ENCODE assay signal across 14 cellular contexts in the genomic region with DNA sequence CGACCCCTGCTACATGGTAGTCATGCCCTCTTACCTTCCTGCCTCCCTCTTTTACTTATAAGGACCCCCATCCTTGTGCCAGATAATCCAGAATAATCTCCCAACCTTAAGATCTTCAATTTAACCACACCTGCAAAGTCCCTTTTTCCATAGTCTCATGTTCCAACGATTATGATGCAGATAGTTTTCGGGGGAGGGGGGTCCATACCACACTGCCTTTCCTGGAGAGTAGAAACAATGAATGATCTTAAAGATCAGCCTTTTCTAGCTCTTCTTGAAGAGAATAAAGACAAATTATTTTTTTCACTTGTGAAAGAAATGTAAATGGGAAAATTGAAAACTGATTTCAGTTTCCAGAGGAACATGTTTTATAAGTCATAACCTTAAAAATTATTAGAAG. TPM values are rescaled to one million over a fixed set of nuclear protein-coding genes. Genes with fewer than 3 reads are reported as not detected.
DNase-seq lines count a peak whose midpoint lies in the region; ATAC-seq and TF ChIP-seq lines count a peak whose summit lies in the region.
"Had no signal": no experiment of that assay in that cellular context is flagged by ENCODE, and none has a peak within 500 bp of the region (broad histone marks: within the 10 kb centered on the region; RNA-seq: fewer than 3 reads in every experiment).

No MANE protein-coding gene starts in this region.

- H3K9me3 ChIP-seq in HUES64 (ENCODE audit: insufficient read depth, low read depth, low read length): no peaks in the 10 kb centered on the region
- H3K9me3 ChIP-seq in endodermal cell (ENCODE audit: control insufficient read depth, low read length): no peaks in the 10 kb centered on the region
- no peaks in the 10 kb centered on the region for H3K9me3 ChIP-seq in upper lobe of right lung
- H3K9me3 ChIP-seq: BLaER1 treated with 17β-estradiol and CSF1 and Interleukin-3, amounts not matched to agents 10 nM and 100 nM had no signal

- H3K4me3 ChIP-seq in H7 (ENCODE audit: insufficient read depth, low read depth, low read length) (no peak overlapping the region), HUES64 (ENCODE audit: low read length) (no peak overlapping the region), endodermal cell (ENCODE audit: low read length) (no peak overlapping the region), upper lobe of right lung (no peak overlapping the region)
- H3K4me3 ChIP-seq: BLaER1 treated with 17β-estradiol and CSF1 and Interleukin-3, amounts not matched to agents 10 nM and 100 nM had no signal

- no peaks in the 10 kb centered on the region for H3K36me3 ChIP-seq in H7 (replicated peaks; ENCODE audit: control insufficient read depth, insufficient read depth, low read length)
- H3K36me3 ChIP-seq in HUES64 (ENCODE audit: insufficient read depth, low read length): no peaks in the 10 kb centered on the region
- no peaks in the 10 kb centered on the region for H3K36me3 ChIP-seq in endodermal cell (ENCODE audit: control insufficient read depth, insufficient read depth, low read length)
- H3K36me3 ChIP-seq in upper lobe of right lung: no peaks in the 10 kb centered on the region
- H3K36me3 ChIP-seq: BLaER1 treated with 17β-estradiol and CSF1 and Interleukin-3, amounts not matched to agents 10 nM and 100 nM had no signal

- H3K36me3 Mint-ChIP-seq in endodermal cell (ENCODE audit: low read depth) (peaks cover 10% of the 10 kb centered on the region), nephron (ENCODE audit: low read depth) (no peaks in the 10 kb centered on the region)
- H3K36me3 Mint-ChIP-seq in stimulated activated effector memory CD8-positive, alpha-beta T cell treated with anti-CD3 and anti-CD28 coated beads, Interleukin-12 subunit alpha, Interleukin-12 subunit beta, amount 100 ng/mL, for 72 hours: peaks cover 14% of the 10 kb centered on the region

- H3K27ac Mint-ChIP-seq in endodermal cell (peak overlapping the region; percentile 62), nephron (peak overlapping the region in 2 of 3 experiments; percentile 22 to 44)
- no peak overlapping the region for H3K27ac Mint-ChIP-seq in stimulated activated effector memory CD8-positive, alpha-beta T cell treated with anti-CD3 and anti-CD28 coated beads, Interleukin-12 subunit alpha, Interleukin-12 subunit beta, amount 100 ng/mL, for 72 hours
- H3K27ac Mint-ChIP-seq: B cell; CD8-positive, alpha-beta T cell had no signal

- no peaks in the 10 kb centered on the region for H3K27me3 Mint-ChIP-seq in endodermal cell (ENCODE audit: insufficient read depth)
- no peaks in the 10 kb centered on the region for H3K27me3 Mint-ChIP-seq in nephron (ENCODE audit: low read depth)
- H3K27me3 Mint-ChIP-seq: B cell had no signal

- H3K4me3 Mint-ChIP-seq in endodermal cell (no peak overlapping the region), nephron (peak overlapping the region in 1 of 3 experiments; percentile 9)
- H3K4me3 Mint-ChIP-seq in stimulated activated effector memory CD8-positive, alpha-beta T cell treated with anti-CD3 and anti-CD28 coated beads, Interleukin-12 subunit alpha, Interleukin-12 subunit beta, amount 100 ng/mL, for 72 hours: no peak overlapping the region
- H3K4me3 Mint-ChIP-seq: B cell; CD8-positive, alpha-beta T cell had no signal

- H3K27ac ChIP-seq in HUES64 (ENCODE audit: low read depth, low read length): peak overlapping the region; percentile 66
- no peak overlapping the region for H3K27ac ChIP-seq in endodermal cell (ENCODE audit: low read depth, low read length)
- no peak overlapping the region for H3K27ac ChIP-seq in upper lobe of right lung
- H3K27ac ChIP-seq: BLaER1 treated with 17β-estradiol and CSF1 and Interleukin-3, amounts not matched to agents 10 nM and 100 nM had no signal

- peaks cover 16% of the 10 kb centered on the region for H3K4me1 Mint-ChIP-seq in endodermal cell
- peaks cover 39% of the 10 kb centered on the region for H3K4me1 Mint-ChIP-seq in nephron
- peaks cover 9% of the 10 kb centered on the region for H3K4me1 Mint-ChIP-seq in stimulated activated effector memory CD8-positive, alpha-beta T cell treated with anti-CD3 and anti-CD28 coated beads, Interleukin-12 subunit alpha, Interleukin-12 subunit beta, amount 100 ng/mL, for 72 hours

- DNase-seq in H7 (peak; percentile 57), endodermal cell (no peak), upper lobe of right lung (no peak), SIG-M5 (lab: John Stamatoyannopoulos, UW) (no peak)
- no peak for DNase-seq in stimulated activated effector memory CD8-positive, alpha-beta T cell treated with anti-CD3 and anti-CD28 coated beads, Interleukin-12 subunit alpha, Interleukin-12 subunit beta, amount 100 ng/mL, for 72 hours (ENCODE audit: low spot score in 2 of 2)
- DNase-seq: Calu3; CD8-positive, alpha-beta T cell; DMS79 treated with DMSO at 0.1 percent for 48 hours; GF-D8 had no signal

- H3K9me3 Mint-ChIP-seq in endodermal cell (peaks cover 4% of the 10 kb centered on the region), nephron (no peaks in the 10 kb centered on the region)
- no peaks in the 10 kb centered on the region for H3K9me3 Mint-ChIP-seq in stimulated activated effector memory CD8-positive, alpha-beta T cell treated with anti-CD3 and anti-CD28 coated beads, Interleukin-12 subunit alpha, Interleukin-12 subunit beta, amount 100 ng/mL, for 72 hours
- H3K9me3 Mint-ChIP-seq: CD8-positive, alpha-beta T cell had no signal

- 63% methylated on average over 3 of the region's 3 CpGs for WGBS in HUES64
- WGBS in endodermal cell (ENCODE audit: insufficient coverage in 1 of 2, insufficient read length in 1 of 2), 2 experiments: 69% methylated on average over 3 of the region's 3 CpGs; no CpG with 5 or more reads in 1 of the 2 experiments

- no peak overlapping the region for H3K9ac ChIP-seq in HUES64 (ENCODE audit: low read depth, low read length)
- no peak overlapping the region for H3K9ac ChIP-seq in endodermal cell (ENCODE audit: extremely low read depth, low read length, poor library complexity, severe bottlenecking)
- H3K9ac ChIP-seq: BLaER1 treated with 17β-estradiol and CSF1 and Interleukin-3, amounts not matched to agents 10 nM and 100 nM had no signal

- TF ChIP-seq CTCF in endodermal cell (conservative IDR thresholded peaks at IDR 0.05): no peak
- no peak for TF ChIP-seq CTCF in nephron (IDR thresholded peaks at IDR 0.05; ENCODE audit: unreplicated experiment in 3 of 3)
- no peak for TF ChIP-seq CTCF in upper lobe of right lung (IDR thresholded peaks at IDR 0.05)

- ATAC-seq in GM21723 (IDR thresholded peaks at IDR 0.05; ENCODE audit: unreplicated experiment) (no peak), upper lobe of right lung (no peak)
- ATAC-seq in stimulated activated effector memory CD8-positive, alpha-beta T cell treated with anti-CD3 and anti-CD28 coated beads, Interleukin-12 subunit alpha, Interleukin-12 subunit beta, amount 100 ng/mL, for 72 hours: no peak
- ATAC-seq: CD8-positive, alpha-beta T cell had no signal

- H3K27me3 ChIP-seq in H7 (ENCODE audit: control insufficient read depth, insufficient read depth, low read length) (no peaks in the 10 kb centered on the region), HUES64 (ENCODE audit: insufficient read depth, low read length) (no peaks in the 10 kb centered on the region), endodermal cell (ENCODE audit: control insufficient read depth, insufficient read depth, low read length, poor library complexity, severe bottlenecking) (no peaks in the 10 kb centered on the region), upper lobe of right lung (no peaks in the 10 kb centered on the region)
- H3K27me3 ChIP-seq: BLaER1 treated with 17β-estradiol and CSF1 and Interleukin-3, amounts not matched to agents 10 nM and 100 nM had no signal

- intact Hi-C loops in upper lobe of right lung (cut with DNase I): no loop called here

- H3K4me1 ChIP-seq in HUES64 (ENCODE audit: insufficient read depth, low read length): peaks cover 43% of the 10 kb centered on the region
- no peaks in the 10 kb centered on the region for H3K4me1 ChIP-seq in endodermal cell (ENCODE audit: control insufficient read depth, insufficient read depth, low read length)
- peaks cover 3% of the 10 kb centered on the region for H3K4me1 ChIP-seq in upper lobe of right lung

RNA-seq across cellular contexts. Expression of gene FAM98A, which starts 4.3 kb away (rescaled TPM):
- total RNA-seq in H7 (2014; rRNA removed; shearing (Covaris generic)): 23.2 and 27.7 TPM in 2 replicates
- 49.7 TPM for polyA plus RNA-seq in HUES64 (2013, experiment 1 of 2)
- 44.2 TPM for polyA plus RNA-seq in HUES64 (2013, experiment 2 of 2)
- 10 to 100 TPM; 38.8 to 46.7 TPM for total RNA-seq in endodermal cell
- polyA plus RNA-seq in endodermal cell (2013, experiment 1 of 2): 33.4 TPM
- 23.2 TPM for polyA plus RNA-seq in endodermal cell (2013, experiment 2 of 2)
- total RNA-seq in upper lobe of right lung: 43.6 TPM
